Comparison of ENCODE assay signal across 1 cellular context in genomic region chr11:125108469-125108868, GRCh38.
TF ChIP-seq lines count a peak whose summit lies in the region.

No MANE protein-coding gene starts in this region.

TF ChIP-seq in IMR-90, 13 proteins besides CTCF, POLR2A, EP300 and RAD21 (continued from another document):
- TF ChIP-seq, protein P1, sequence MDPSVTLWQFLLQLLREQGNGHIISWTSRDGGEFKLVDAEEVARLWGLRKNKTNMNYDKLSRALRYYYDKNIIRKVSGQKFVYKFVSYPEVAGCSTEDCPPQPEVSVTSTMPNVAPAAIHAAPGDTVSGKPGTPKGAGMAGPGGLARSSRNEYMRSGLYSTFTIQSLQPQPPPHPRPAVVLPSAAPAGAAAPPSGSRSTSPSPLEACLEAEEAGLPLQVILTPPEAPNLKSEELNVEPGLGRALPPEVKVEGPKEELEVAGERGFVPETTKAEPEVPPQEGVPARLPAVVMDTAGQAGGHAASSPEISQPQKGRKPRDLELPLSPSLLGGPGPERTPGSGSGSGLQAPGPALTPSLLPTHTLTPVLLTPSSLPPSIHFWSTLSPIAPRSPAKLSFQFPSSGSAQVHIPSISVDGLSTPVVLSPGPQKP (IDR thresholded peaks at IDR 0.05; ENCODE audit: borderline replicate concordance, low read depth, low read length) = no peak
- TF ChIP-seq, protein P2, sequence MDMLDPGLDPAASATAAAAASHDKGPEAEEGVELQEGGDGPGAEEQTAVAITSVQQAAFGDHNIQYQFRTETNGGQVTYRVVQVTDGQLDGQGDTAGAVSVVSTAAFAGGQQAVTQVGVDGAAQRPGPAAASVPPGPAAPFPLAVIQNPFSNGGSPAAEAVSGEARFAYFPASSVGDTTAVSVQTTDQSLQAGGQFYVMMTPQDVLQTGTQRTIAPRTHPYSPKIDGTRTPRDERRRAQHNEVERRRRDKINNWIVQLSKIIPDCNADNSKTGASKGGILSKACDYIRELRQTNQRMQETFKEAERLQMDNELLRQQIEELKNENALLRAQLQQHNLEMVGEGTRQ (IDR thresholded peaks at IDR 0.05; ENCODE audit: low read depth, low read length) = no peak
